In the genomic region with DNA sequence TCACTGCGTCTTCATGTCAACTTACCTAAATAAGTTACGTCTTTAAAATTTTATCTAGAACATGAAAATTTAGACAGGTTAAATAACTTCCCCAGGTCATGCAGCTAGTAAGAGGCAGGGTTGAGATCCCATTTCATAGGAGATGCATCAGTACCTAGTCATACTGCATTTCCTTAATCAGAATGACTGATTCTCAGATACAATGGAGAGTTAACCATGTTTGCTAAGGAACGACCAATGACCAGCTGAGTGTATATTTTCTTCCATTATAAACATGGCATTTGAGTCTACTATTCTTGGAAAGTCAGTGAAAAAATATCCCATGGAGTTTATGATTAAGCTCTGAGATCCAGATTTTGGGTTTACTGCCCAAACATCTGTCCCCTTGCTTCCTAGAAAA, we compare ENCODE assay signal across 1 cellular context.
TF ChIP-seq lines count a peak whose summit lies in the region.

No MANE protein-coding gene starts in this region.

TF ChIP-seq in GM23338, 12 proteins besides CTCF, POLR2A, EP300 and RAD21:
- TF ChIP-seq, protein P1, sequence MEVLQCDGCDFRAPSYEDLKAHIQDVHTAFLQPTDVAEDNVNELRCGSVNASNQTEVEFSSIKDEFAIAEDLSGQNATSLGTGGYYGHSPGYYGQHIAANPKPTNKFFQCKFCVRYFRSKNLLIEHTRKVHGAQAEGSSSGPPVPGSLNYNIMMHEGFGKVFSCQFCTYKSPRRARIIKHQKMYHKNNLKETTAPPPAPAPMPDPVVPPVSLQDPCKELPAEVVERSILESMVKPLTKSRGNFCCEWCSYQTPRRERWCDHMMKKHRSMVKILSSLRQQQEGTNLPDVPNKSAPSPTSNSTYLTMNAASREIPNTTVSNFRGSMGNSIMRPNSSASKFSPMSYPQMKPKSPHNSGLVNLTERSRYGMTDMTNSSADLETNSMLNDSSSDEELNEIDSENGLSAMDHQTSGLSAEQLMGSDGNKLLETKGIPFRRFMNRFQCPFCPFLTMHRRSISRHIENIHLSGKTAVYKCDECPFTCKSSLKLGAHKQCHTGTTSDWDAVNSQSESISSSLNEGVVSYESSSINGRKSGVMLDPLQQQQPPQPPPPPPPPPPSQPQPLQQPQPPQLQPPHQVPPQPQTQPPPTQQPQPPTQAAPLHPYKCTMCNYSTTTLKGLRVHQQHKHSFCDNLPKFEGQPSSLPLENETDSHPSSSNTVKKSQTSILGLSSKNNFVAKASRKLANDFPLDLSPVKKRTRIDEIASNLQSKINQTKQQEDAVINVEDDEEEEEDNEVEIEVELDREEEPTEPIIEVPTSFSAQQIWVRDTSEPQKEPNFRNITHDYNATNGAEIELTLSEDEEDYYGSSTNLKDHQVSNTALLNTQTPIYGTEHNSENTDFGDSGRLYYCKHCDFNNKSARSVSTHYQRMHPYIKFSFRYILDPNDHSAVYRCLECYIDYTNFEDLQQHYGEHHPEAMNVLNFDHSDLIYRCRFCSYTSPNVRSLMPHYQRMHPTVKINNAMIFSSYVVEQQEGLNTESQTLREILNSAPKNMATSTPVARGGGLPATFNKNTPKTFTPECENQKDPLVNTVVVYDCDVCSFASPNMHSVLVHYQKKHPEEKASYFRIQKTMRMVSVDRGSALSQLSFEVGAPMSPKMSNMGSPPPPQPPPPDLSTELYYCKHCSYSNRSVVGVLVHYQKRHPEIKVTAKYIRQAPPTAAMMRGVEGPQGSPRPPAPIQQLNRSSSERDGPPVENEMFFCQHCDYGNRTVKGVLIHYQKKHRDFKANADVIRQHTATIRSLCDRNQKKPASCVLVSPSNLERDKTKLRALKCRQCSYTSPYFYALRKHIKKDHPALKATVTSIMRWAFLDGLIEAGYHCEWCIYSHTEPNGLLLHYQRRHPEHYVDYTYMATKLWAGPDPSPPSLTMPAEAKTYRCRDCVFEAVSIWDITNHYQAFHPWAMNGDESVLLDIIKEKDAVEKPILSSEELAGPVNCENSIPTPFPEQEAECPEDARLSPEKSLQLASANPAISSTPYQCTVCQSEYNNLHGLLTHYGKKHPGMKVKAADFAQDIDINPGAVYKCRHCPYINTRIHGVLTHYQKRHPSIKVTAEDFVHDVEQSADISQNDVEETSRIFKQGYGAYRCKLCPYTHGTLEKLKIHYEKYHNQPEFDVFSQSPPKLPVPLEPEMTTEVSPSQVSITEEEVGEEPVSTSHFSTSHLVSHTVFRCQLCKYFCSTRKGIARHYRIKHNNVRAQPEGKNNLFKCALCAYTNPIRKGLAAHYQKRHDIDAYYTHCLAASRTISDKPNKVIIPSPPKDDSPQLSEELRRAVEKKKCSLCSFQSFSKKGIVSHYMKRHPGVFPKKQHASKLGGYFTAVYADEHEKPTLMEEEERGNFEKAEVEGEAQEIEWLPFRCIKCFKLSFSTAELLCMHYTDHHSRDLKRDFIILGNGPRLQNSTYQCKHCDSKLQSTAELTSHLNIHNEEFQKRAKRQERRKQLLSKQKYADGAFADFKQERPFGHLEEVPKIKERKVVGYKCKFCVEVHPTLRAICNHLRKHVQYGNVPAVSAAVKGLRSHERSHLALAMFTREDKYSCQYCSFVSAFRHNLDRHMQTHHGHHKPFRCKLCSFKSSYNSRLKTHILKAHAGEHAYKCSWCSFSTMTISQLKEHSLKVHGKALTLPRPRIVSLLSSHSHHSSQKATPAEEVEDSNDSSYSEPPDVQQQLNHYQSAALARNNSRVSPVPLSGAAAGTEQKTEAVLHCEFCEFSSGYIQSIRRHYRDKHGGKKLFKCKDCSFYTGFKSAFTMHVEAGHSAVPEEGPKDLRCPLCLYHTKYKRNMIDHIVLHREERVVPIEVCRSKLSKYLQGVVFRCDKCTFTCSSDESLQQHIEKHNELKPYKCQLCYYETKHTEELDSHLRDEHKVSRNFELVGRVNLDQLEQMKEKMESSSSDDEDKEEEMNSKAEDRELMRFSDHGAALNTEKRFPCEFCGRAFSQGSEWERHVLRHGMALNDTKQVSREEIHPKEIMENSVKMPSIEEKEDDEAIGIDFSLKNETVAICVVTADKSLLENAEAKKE (CRISPR knock-in tag; IDR thresholded peaks at IDR 0.05), result no peak
- no peak for TF ChIP-seq CREB1 (CRISPR knock-in tag; IDR thresholded peaks at IDR 0.05; ENCODE audit: low read depth)
- TF ChIP-seq STAT1 (IDR thresholded peaks at IDR 0.05; ENCODE audit: unreplicated experiment), result no peak
- TF ChIP-seq, protein P2, sequence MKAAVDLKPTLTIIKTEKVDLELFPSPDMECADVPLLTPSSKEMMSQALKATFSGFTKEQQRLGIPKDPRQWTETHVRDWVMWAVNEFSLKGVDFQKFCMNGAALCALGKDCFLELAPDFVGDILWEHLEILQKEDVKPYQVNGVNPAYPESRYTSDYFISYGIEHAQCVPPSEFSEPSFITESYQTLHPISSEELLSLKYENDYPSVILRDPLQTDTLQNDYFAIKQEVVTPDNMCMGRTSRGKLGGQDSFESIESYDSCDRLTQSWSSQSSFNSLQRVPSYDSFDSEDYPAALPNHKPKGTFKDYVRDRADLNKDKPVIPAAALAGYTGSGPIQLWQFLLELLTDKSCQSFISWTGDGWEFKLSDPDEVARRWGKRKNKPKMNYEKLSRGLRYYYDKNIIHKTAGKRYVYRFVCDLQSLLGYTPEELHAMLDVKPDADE (IDR thresholded peaks at IDR 0.05), result no peak
- TF ChIP-seq, protein P3, sequence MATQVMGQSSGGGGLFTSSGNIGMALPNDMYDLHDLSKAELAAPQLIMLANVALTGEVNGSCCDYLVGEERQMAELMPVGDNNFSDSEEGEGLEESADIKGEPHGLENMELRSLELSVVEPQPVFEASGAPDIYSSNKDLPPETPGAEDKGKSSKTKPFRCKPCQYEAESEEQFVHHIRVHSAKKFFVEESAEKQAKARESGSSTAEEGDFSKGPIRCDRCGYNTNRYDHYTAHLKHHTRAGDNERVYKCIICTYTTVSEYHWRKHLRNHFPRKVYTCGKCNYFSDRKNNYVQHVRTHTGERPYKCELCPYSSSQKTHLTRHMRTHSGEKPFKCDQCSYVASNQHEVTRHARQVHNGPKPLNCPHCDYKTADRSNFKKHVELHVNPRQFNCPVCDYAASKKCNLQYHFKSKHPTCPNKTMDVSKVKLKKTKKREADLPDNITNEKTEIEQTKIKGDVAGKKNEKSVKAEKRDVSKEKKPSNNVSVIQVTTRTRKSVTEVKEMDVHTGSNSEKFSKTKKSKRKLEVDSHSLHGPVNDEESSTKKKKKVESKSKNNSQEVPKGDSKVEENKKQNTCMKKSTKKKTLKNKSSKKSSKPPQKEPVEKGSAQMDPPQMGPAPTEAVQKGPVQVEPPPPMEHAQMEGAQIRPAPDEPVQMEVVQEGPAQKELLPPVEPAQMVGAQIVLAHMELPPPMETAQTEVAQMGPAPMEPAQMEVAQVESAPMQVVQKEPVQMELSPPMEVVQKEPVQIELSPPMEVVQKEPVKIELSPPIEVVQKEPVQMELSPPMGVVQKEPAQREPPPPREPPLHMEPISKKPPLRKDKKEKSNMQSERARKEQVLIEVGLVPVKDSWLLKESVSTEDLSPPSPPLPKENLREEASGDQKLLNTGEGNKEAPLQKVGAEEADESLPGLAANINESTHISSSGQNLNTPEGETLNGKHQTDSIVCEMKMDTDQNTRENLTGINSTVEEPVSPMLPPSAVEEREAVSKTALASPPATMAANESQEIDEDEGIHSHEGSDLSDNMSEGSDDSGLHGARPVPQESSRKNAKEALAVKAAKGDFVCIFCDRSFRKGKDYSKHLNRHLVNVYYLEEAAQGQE (IDR thresholded peaks at IDR 0.05; ENCODE audit: unreplicated experiment), result no peak
- no peak for TF ChIP-seq EZH2 (IDR thresholded peaks at IDR 0.05; ENCODE audit: low read depth, unreplicated experiment)
- no peak for TF ChIP-seq NANOG (IDR thresholded peaks at IDR 0.05; ENCODE audit: borderline replicate concordance)
- TF ChIP-seq ZNF114 (CRISPR knock-in tag; IDR thresholded peaks at IDR 0.05), result no peak
- TF ChIP-seq POLR2AphosphoS5 (IDR thresholded peaks at IDR 0.05; ENCODE audit: low read depth), result no peak
- TF ChIP-seq EZH2phosphoT487 (IDR thresholded peaks at IDR 0.05; ENCODE audit: unreplicated experiment), result no peak
- no peak for TF ChIP-seq ZNF331 (CRISPR knock-in tag; IDR thresholded peaks at IDR 0.05; ENCODE audit: low read depth)
- TF ChIP-seq JUNB (IDR thresholded peaks at IDR 0.05; ENCODE audit: unreplicated experiment), result no peak
TF ChIP-seq in GM23338: peak in this region for 0.
